In genomic region chrX:64334467-64334866, GRCh38 we compare ENCODE assay signal across 27 cellular contexts.
"Had no signal": no experiment of that assay in that cellular context is flagged by ENCODE, and none has a peak within 500 bp of the region (broad histone marks: within the 10 kb centered on the region; RNA-seq: fewer than 3 reads in every experiment).

No MANE protein-coding gene starts in this region.

- H3K27ac ChIP-seq: brain microvascular endothelial cell, epithelial cell of prostate, esophagus squamous epithelium, gastroesophageal sphincter, WERI-Rb-1 had no signal

- H3K4me1 ChIP-seq: esophagus squamous epithelium, gastroesophageal sphincter had no signal

- DNase-seq: activated B cell treated with CpG ODN at 0.5 μM for 24 hours; activated CD4-positive, alpha-beta T cell treated with anti-CD3 and anti-CD28 coated beads for 48 hours; activated CD4-positive, alpha-beta T cell treated with anti-CD3 and anti-CD28 coated beads, Interleukin-2, amount 50 U/mL, for 1 hour; activated CD4-positive, alpha-beta T cell treated with anti-CD3 and anti-CD28 coated beads, Interleukin-2, amount 50 U/mL, for 48 hours; activated CD8-positive, alpha-beta memory T cell treated with anti-CD3 and anti-CD28 coated beads for 24 hours; activated CD8-positive, alpha-beta T cell treated with anti-CD3 and anti-CD28 coated beads for 36 hours; activated effector memory CD4-positive, alpha-beta T cell treated with Interleukin-2 at 50 U/mL for 16 hours; activated gamma-delta T cell treated with Interleukin-2 at 50 U/mL for 16 hours; activated naive CD4-positive, alpha-beta T cell treated with anti-CD3 and anti-CD28 coated beads, Interleukin-2, amount 50 U/mL, for 16 hours; activated naive CD4-positive, alpha-beta T cell treated with Interleukin-2 at 50 U/mL for 16 hours; activated T-cell treated with anti-CD3 and anti-CD28 coated beads, Interleukin-2, amount 50 U/mL, for 4 hours; amniotic stem cell; anterior cingulate cortex; brain microvascular endothelial cell; effector CD8-positive, alpha-beta T cell; esophagus squamous epithelium; foreskin melanocyte; T-helper 1 cell; T-helper 17 cell; T1000; WERI-Rb-1 had no signal

- H3K36me3 ChIP-seq: brain microvascular endothelial cell, WERI-Rb-1 had no signal

- H3K27me3 ChIP-seq: brain microvascular endothelial cell, esophagus squamous epithelium, gastroesophageal sphincter had no signal

- ATAC-seq: activated CD4-positive, CD25-positive, alpha-beta regulatory T cell treated with anti-CD3 and anti-CD28 coated beads, Interleukin-2, amount 50 U/mL, for 24 hours; activated CD8-positive, alpha-beta T cell treated with anti-CD3 and anti-CD28 coated beads for 36 hours; activated T-cell treated with anti-CD3 and anti-CD28 coated beads, Interleukin-2, amount 50 U/mL, for 4 hours; activated T-helper 17 cell treated with anti-CD3 and anti-CD28 coated beads, Interleukin-2, amount 50 U/mL, for 72 hours; gastroesophageal sphincter; T-helper 17 cell had no signal

- FAIRE-seq: bronchial epithelial cell, endometrium had no signal

- H3K4me3 ChIP-seq: esophagus squamous epithelium, gastroesophageal sphincter had no signal

- H3K9me3 ChIP-seq: esophagus squamous epithelium, gastroesophageal sphincter had no signal
